8 cellular contexts compared by ENCODE assay signal in the genomic region with DNA sequence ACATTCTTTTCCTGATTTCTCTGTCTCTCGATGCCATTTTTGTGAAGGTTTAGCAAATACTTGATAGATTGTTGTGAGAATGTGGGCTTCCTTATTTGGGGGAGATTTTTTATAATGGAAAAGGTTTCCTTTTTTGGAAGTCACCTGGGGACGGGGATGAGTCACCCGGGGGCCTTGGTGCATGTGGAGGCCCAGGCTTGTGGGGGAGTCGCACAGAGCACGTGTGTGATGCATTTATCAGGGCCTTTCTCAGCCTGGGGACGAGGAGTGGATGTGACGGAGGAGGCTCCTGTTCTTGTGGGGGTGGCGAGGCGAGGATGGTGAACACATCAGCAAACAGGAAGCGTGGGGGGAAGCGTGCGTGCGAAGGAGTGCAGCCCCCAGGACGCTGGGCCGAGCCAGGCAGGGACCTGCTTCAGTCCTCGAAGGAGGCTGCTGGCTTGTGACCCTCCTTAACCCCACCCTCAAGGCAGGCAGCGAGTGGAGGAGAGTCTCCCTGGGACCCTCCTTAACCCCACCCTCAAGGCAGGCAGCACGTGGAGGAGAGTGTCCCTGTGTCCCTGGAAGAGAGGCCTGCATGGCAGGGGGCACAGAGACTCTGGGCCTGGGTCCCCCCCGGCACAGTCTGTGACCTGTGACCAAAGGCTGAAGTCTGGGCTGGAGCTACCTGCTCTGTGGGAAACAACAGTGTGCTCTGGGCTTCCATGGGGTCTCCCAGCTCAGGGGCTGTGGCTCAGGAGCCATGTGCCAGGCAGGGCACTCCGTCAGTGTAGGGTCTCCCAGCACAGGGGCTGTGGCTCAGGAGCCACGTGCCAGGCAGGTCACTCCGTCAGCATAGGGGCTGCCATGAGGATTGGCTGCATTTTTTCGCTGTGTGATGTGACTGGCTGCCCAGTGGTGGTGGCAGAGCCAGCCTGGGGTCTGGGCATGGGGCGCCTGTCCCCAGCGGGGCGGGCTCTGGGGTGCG. TPM values are rescaled to one million over a fixed set of nuclear protein-coding genes. Genes with fewer than 3 reads are reported as not detected.
A peak's percentile ranks its signal among the peaks of the same experiment; 100 is the strongest.
DNase-seq lines count a peak whose midpoint lies in the region; ATAC-seq, FAIRE-seq and TF ChIP-seq lines count a peak whose summit lies in the region.

No MANE protein-coding gene starts in this region.

- in situ Hi-C loops in brain microvascular endothelial cell (cut with HindIII; ENCODE audit: low pct_ligation_motif_present, low sequenced_read_pairs) = no loop called here

- FAIRE-seq in GM12892 (lab: Jason Lieb, UNC) = peak; percentile 93

- no peak for ATAC-seq in HG03039 (IDR thresholded peaks at IDR 0.05; ENCODE audit: unreplicated experiment)
- no peak for ATAC-seq in HG03469 (IDR thresholded peaks at IDR 0.05; ENCODE audit: unreplicated experiment)

- peak; percentile 61 for DNase-seq in GM12892 (ENCODE audit: insufficient read length)
- peak; percentile 23 for DNase-seq in T-helper 22 cell (ENCODE audit: low read depth)
- DNase-seq in brain microvascular endothelial cell = peak; percentile 4
- DNase-seq in stimulated activated CD4-positive, alpha-beta T cell treated with anti-CD3 and anti-CD28 coated beads, Interleukin-15, amount 100 ng/mL, for 48 hours (ENCODE audit: low read depth in 2 of 2) = peak; percentile 45 to 55
- DNase-seq in EL = no peak
- no peak for DNase-seq in vagina (ENCODE audit: extremely low spot score in 2 of 2)

- peaks cover 65% of the 10 kb centered on the region for H3K4me1 ChIP-seq in vagina

- no peaks in the 10 kb centered on the region for H3K9me3 ChIP-seq in vagina

- no peak for TF ChIP-seq CTCF in brain microvascular endothelial cell (IDR thresholded peaks at IDR 0.05; ENCODE audit: low read depth, low read length, missing control alignments)
- no peak for TF ChIP-seq CTCF in vagina (IDR thresholded peaks at IDR 0.05)

- no peak for TF ChIP-seq POLR2A in GM12892 (IDR thresholded peaks at IDR 0.05; ENCODE audit: low read depth, low read length)
- no peak for TF ChIP-seq POLR2A in vagina (IDR thresholded peaks at IDR 0.05)

- H3K27ac ChIP-seq in brain microvascular endothelial cell (no peak overlapping the region), vagina (no peak overlapping the region)

- H3K27me3 ChIP-seq in brain microvascular endothelial cell (replicated peaks) (no peaks in the 10 kb centered on the region), vagina (no peaks in the 10 kb centered on the region)

- H3K4me3 ChIP-seq in brain microvascular endothelial cell (ENCODE audit: low read depth, low read length) = no peak overlapping the region
- no peak overlapping the region for H3K4me3 ChIP-seq in vagina

- peaks cover 5% of the 10 kb centered on the region for H3K36me3 ChIP-seq in brain microvascular endothelial cell (replicated peaks)
- no peaks in the 10 kb centered on the region for H3K36me3 ChIP-seq in vagina

- intact Hi-C loops in vagina (cut with DNase I) = no loop called here

RNA-seq across cellular contexts. Expression of a gene that starts 57.2 kb away (rescaled TPM):
- polyA plus RNA-seq in GM12892 (2012; ENCODE audit: missing spikeins) = 36.2 TPM
- total RNA-seq in vagina = 34.4 TPM

Comparison
In these comparisons a context has a peak if more than half of its experiments do, and no peak if none do; other contexts are left out.
1. DNase-seq: peak in GM12892 (single experiment), T-helper 22 cell (single experiment), brain microvascular endothelial cell (single experiment) and stimulated activated CD4-positive, alpha-beta T cell treated with anti-CD3 and anti-CD28 coated beads, Interleukin-15, amount 100 ng/mL, for 48 hours (2 of 2); none in EL (single experiment) and vagina (0 of 2).